Comparison of ENCODE assay signal across 1 cellular context in genomic region chr12:56763753-56764657, GRCh38.
A peak's percentile ranks its signal among the peaks of the same experiment; 100 is the strongest.
TF ChIP-seq lines count a peak whose summit lies in the region.

No MANE protein-coding gene starts in this region.

TF ChIP-seq in HepG2, 621 proteins besides CTCF, POLR2A, EP300 and RAD21:
- TF ChIP-seq ZNF230 (CRISPR knock-in tag; IDR thresholded peaks at IDR 0.05) (no peak), CEBPB (IDR thresholded peaks at IDR 0.05; ENCODE audit: borderline replicate concordance, low read depth, low read length) (peak; percentile 76), CEBPG (CRISPR knock-in tag; IDR thresholded peaks at IDR 0.05) (peak; percentile 31; the same call in 1 of the 2 replicates), ZNF770 (CRISPR knock-in tag; IDR thresholded peaks at IDR 0.05) (peak; percentile 66; the same call in 1 of the 2 replicates), ZNF460 (CRISPR knock-in tag; IDR thresholded peaks at IDR 0.05; ENCODE audit: borderline replicate concordance) (peak; percentile 72), ZFP36L2 (CRISPR knock-in tag; IDR thresholded peaks at IDR 0.05) (no peak)
